Comparison of ENCODE assay signal across 28 cellular contexts in genomic region chr16:10753670-10754069, GRCh38. TPM values are rescaled to one million over a fixed set of nuclear protein-coding genes. Genes with fewer than 3 reads are reported as not detected.
DNase-seq lines count a peak whose midpoint lies in the region; ATAC-seq and TF ChIP-seq lines count a peak whose summit lies in the region.
"Had no signal": no experiment of that assay in that cellular context is flagged by ENCODE, and none has a peak within 500 bp of the region (broad histone marks: within the 10 kb centered on the region; RNA-seq: fewer than 3 reads in every experiment).

No MANE protein-coding gene starts in this region.

- no peaks in the 10 kb centered on the region for H4K20me1 ChIP-seq in OCI-LY1 (ENCODE audit: insufficient read depth, low read length)

- H3K9me2 ChIP-seq in OCI-LY1 (ENCODE audit: low read depth, low read length) = no peaks in the 10 kb centered on the region

- DNase-seq in stimulated activated naive CD8-positive, alpha-beta T cell treated with anti-CD3 and anti-CD28 coated beads, Interleukin-15, amount 100 ng/mL, for 72 hours = no peak
- no peak for DNase-seq in stimulated activated naive B cell treated with anti-CD40 and anti-IgM and Interleukin-4, amounts not matched to agents 10 μg/mL and 1 μg/mL and 100 μg/mL, for 72 hours
- no peak for DNase-seq in type B pancreatic cell (ENCODE audit: extremely low spot score, unreplicated experiment)
- DNase-seq in MV-4-11 (lab: John Stamatoyannopoulos, UW) = no peak
- DNase-seq in pons (ENCODE audit: low spot score) = no peak
- DNase-seq: activated CD4-positive, alpha-beta T cell treated with anti-CD3 and anti-CD28 coated beads for 1 hour; activated CD8-positive, alpha-beta memory T cell treated with anti-CD3 and anti-CD28 coated beads, Interleukin-2, amount 50 U/mL, for 48 hours; activated CD8-positive, alpha-beta T cell treated with anti-CD3 and anti-CD28 coated beads for 36 hours; COR-L47; DMS53; mammary epithelial cell; NCI-H1417; NCI-H2081; NCI-H524 treated with DMSO at 0.1 percent for 48 hours; SHP77; stimulated activated CD8-positive, alpha-beta memory T cell treated with anti-CD3 and anti-CD28 coated beads, Interleukin-4, amount 100 ng/mL, for 48 hours; T-helper 2 cell had no signal

- no peak overlapping the region for H3K4me3 ChIP-seq in OCI-LY1 (ENCODE audit: low read depth, low read length, poor library complexity, severe bottlenecking)
- H3K4me3 ChIP-seq: gastrocnemius medialis, transverse colon had no signal

- H3K79me2 ChIP-seq in OCI-LY1 (ENCODE audit: insufficient read depth, low read length) = no peaks in the 10 kb centered on the region

- no peaks in the 10 kb centered on the region for H3K9me3 ChIP-seq in OCI-LY1 (ENCODE audit: low read length)
- H3K9me3 ChIP-seq: gastrocnemius medialis, transverse colon had no signal

- H3F3A ChIP-seq in OCI-LY1 (ENCODE audit: insufficient read depth, low read length) = no peaks in the 10 kb centered on the region

- no peak overlapping the region for H3K9ac ChIP-seq in OCI-LY1 (ENCODE audit: low read length)

- no peak overlapping the region for H3K4me3 Mint-ChIP-seq in stimulated activated naive CD8-positive, alpha-beta T cell treated with anti-CD3 and anti-CD28 coated beads, Interleukin-15, Interleukin-2, amounts not matched to agents 100 ng/mL and 50 ng/mL, for 24 hours
- H3K4me3 Mint-ChIP-seq in stimulated activated naive CD8-positive, alpha-beta T cell treated with anti-CD3 and anti-CD28 coated beads, Interleukin-15, amount 100 ng/mL, for 72 hours = no peak overlapping the region
- peak overlapping the region; percentile 58 for H3K4me3 Mint-ChIP-seq in dendritic cell treated with granulocyte-macrophage colony-stimulating factor and Interleukin-4, amounts not matched to agents 40 ng/mL and 50 ng/mL, for 4 days
- H3K4me3 Mint-ChIP-seq in stimulated activated naive B cell treated with anti-CD40 and anti-IgM and Interleukin-4, amounts not matched to agents 10 μg/mL and 1 μg/mL and 100 μg/mL, for 72 hours = peak overlapping the region; percentile 76 to 82
- H3K4me3 Mint-ChIP-seq in type B pancreatic cell = no peak overlapping the region
- H3K4me3 Mint-ChIP-seq: activated CD8-positive, alpha-beta T cell treated with anti-CD3 and anti-CD28 coated beads for 36 hours; activated naive CD4-positive, alpha-beta T cell treated with anti-CD3 and anti-CD28 coated beads, Interleukin-2, amount 50 U/mL, for 24 hours had no signal

- peaks cover 14% of the 10 kb centered on the region for H3K4me1 ChIP-seq in OCI-LY1 (ENCODE audit: insufficient read depth, low read length, severe bottlenecking)
- H3K4me1 ChIP-seq: gastrocnemius medialis had no signal

- H3K27ac ChIP-seq in OCI-LY1 (ENCODE audit: low read depth, low read length, poor library complexity, severe bottlenecking) = no peak overlapping the region
- H3K27ac ChIP-seq: gastrocnemius medialis, transverse colon had no signal

- intact Hi-C loops in dendritic cell treated with granulocyte-macrophage colony-stimulating factor and Interleukin-4, amounts not matched to agents 40 ng/mL and 50 ng/mL, for 4 days (cut with micrococcal nuclease) = loop anchor here (1.0 to 5.0 kb wide), 3 partner anchors 8 to 164 kb away; no protein-coding TSS in a partner anchor

- peaks cover 24% of the 10 kb centered on the region for H3K36me3 ChIP-seq in OCI-LY1 (ENCODE audit: insufficient read depth, low read length)

- ATAC-seq in stimulated activated naive CD8-positive, alpha-beta T cell treated with anti-CD3 and anti-CD28 coated beads, Interleukin-15, amount 100 ng/mL, for 72 hours = no peak
- no peak for ATAC-seq in stimulated activated naive B cell treated with anti-CD40 and anti-IgM and Interleukin-4, amounts not matched to agents 10 μg/mL and 1 μg/mL and 100 μg/mL, for 72 hours (replicated peaks)
- ATAC-seq: activated CD8-positive, alpha-beta T cell treated with anti-CD3 and anti-CD28 coated beads for 36 hours; Panc1 had no signal

- H3K4me2 ChIP-seq in OCI-LY1 (ENCODE audit: low read length) = 0 out of 2 replicates have a peak overlapping the region, but pooled peaks have one; percentile 5

- H2AFZ ChIP-seq in OCI-LY1 (ENCODE audit: low read length) = no peak overlapping the region

- H3K36me3 Mint-ChIP-seq in stimulated activated naive CD8-positive, alpha-beta T cell treated with anti-CD3 and anti-CD28 coated beads, Interleukin-15, Interleukin-2, amounts not matched to agents 100 ng/mL and 50 ng/mL, for 24 hours (ENCODE audit: low read depth) = peaks cover 70% of the 10 kb centered on the region
- peaks cover 100% of the 10 kb centered on the region for H3K36me3 Mint-ChIP-seq in dendritic cell treated with granulocyte-macrophage colony-stimulating factor and Interleukin-4, amounts not matched to agents 40 ng/mL and 50 ng/mL, for 4 days (ENCODE audit: low read depth)
- peaks cover 68 to 77% of the 10 kb centered on the region in 2 donors for H3K36me3 Mint-ChIP-seq in stimulated activated naive B cell treated with anti-CD40 and anti-IgM and Interleukin-4, amounts not matched to agents 10 μg/mL and 1 μg/mL and 100 μg/mL, for 72 hours
- peaks cover 9% of the 10 kb centered on the region for H3K36me3 Mint-ChIP-seq in type B pancreatic cell

- TF ChIP-seq CTCF in OCI-LY1 (IDR thresholded peaks at IDR 0.05; ENCODE audit: low read length) (no peak), type B pancreatic cell (conservative IDR thresholded peaks at IDR 0.05) (no peak)

- no peaks in the 10 kb centered on the region for H3K27me3 Mint-ChIP-seq in stimulated activated naive CD8-positive, alpha-beta T cell treated with anti-CD3 and anti-CD28 coated beads, Interleukin-15, Interleukin-2, amounts not matched to agents 100 ng/mL and 50 ng/mL, for 24 hours
- no peaks in the 10 kb centered on the region for H3K27me3 Mint-ChIP-seq in stimulated activated naive CD8-positive, alpha-beta T cell treated with anti-CD3 and anti-CD28 coated beads, Interleukin-15, amount 100 ng/mL, for 72 hours
- H3K27me3 Mint-ChIP-seq in dendritic cell treated with granulocyte-macrophage colony-stimulating factor and Interleukin-4, amounts not matched to agents 40 ng/mL and 50 ng/mL, for 4 days = no peaks in the 10 kb centered on the region
- H3K27me3 Mint-ChIP-seq in stimulated activated naive B cell treated with anti-CD40 and anti-IgM and Interleukin-4, amounts not matched to agents 10 μg/mL and 1 μg/mL and 100 μg/mL, for 72 hours = no peaks in the 10 kb centered on the region
- H3K27me3 Mint-ChIP-seq in type B pancreatic cell = no peaks in the 10 kb centered on the region
- H3K27me3 Mint-ChIP-seq: activated CD8-positive, alpha-beta T cell treated with anti-CD3 and anti-CD28 coated beads for 36 hours; activated naive CD4-positive, alpha-beta T cell treated with anti-CD3 and anti-CD28 coated beads, Interleukin-2, amount 50 U/mL, for 24 hours had no signal

- peak overlapping the region; percentile 21 for H3K27ac Mint-ChIP-seq in stimulated activated naive CD8-positive, alpha-beta T cell treated with anti-CD3 and anti-CD28 coated beads, Interleukin-15, Interleukin-2, amounts not matched to agents 100 ng/mL and 50 ng/mL, for 24 hours
- H3K27ac Mint-ChIP-seq in stimulated activated naive CD8-positive, alpha-beta T cell treated with anti-CD3 and anti-CD28 coated beads, Interleukin-15, amount 100 ng/mL, for 72 hours = peak overlapping the region in 1 of 2 donors; percentile 19
- peak overlapping the region; percentile 96 for H3K27ac Mint-ChIP-seq in dendritic cell treated with granulocyte-macrophage colony-stimulating factor and Interleukin-4, amounts not matched to agents 40 ng/mL and 50 ng/mL, for 4 days
- peak overlapping the region; percentile 94 for H3K27ac Mint-ChIP-seq in stimulated activated naive B cell treated with anti-CD40 and anti-IgM and Interleukin-4, amounts not matched to agents 10 μg/mL and 1 μg/mL and 100 μg/mL, for 72 hours
- H3K27ac Mint-ChIP-seq in type B pancreatic cell = no peak overlapping the region
- H3K27ac Mint-ChIP-seq: activated CD8-positive, alpha-beta T cell treated with anti-CD3 and anti-CD28 coated beads for 36 hours; activated naive CD4-positive, alpha-beta T cell treated with anti-CD3 and anti-CD28 coated beads, Interleukin-2, amount 50 U/mL, for 24 hours had no signal

- no peaks in the 10 kb centered on the region for H3K9me3 Mint-ChIP-seq in stimulated activated naive CD8-positive, alpha-beta T cell treated with anti-CD3 and anti-CD28 coated beads, Interleukin-15, Interleukin-2, amounts not matched to agents 100 ng/mL and 50 ng/mL, for 24 hours
- H3K9me3 Mint-ChIP-seq in stimulated activated naive CD8-positive, alpha-beta T cell treated with anti-CD3 and anti-CD28 coated beads, Interleukin-15, amount 100 ng/mL, for 72 hours = no peaks in the 10 kb centered on the region
- H3K9me3 Mint-ChIP-seq in dendritic cell treated with granulocyte-macrophage colony-stimulating factor and Interleukin-4, amounts not matched to agents 40 ng/mL and 50 ng/mL, for 4 days = no peaks in the 10 kb centered on the region
- H3K9me3 Mint-ChIP-seq in stimulated activated naive B cell treated with anti-CD40 and anti-IgM and Interleukin-4, amounts not matched to agents 10 μg/mL and 1 μg/mL and 100 μg/mL, for 72 hours = no peaks in the 10 kb centered on the region
- no peaks in the 10 kb centered on the region for H3K9me3 Mint-ChIP-seq in type B pancreatic cell
- H3K9me3 Mint-ChIP-seq: activated CD8-positive, alpha-beta T cell treated with anti-CD3 and anti-CD28 coated beads for 36 hours; activated naive CD4-positive, alpha-beta T cell treated with anti-CD3 and anti-CD28 coated beads, Interleukin-2, amount 50 U/mL, for 24 hours had no signal

- no peaks in the 10 kb centered on the region for H3K27me3 ChIP-seq in OCI-LY1 (ENCODE audit: insufficient read depth, low read length)
- H3K27me3 ChIP-seq: gastrocnemius medialis, transverse colon had no signal

- peaks cover 45% of the 10 kb centered on the region for H3K4me1 Mint-ChIP-seq in stimulated activated naive CD8-positive, alpha-beta T cell treated with anti-CD3 and anti-CD28 coated beads, Interleukin-15, Interleukin-2, amounts not matched to agents 100 ng/mL and 50 ng/mL, for 24 hours (ENCODE audit: low read depth)
- H3K4me1 Mint-ChIP-seq in stimulated activated naive CD8-positive, alpha-beta T cell treated with anti-CD3 and anti-CD28 coated beads, Interleukin-15, amount 100 ng/mL, for 72 hours = peaks cover 29% of the 10 kb centered on the region
- H3K4me1 Mint-ChIP-seq in dendritic cell treated with granulocyte-macrophage colony-stimulating factor and Interleukin-4, amounts not matched to agents 40 ng/mL and 50 ng/mL, for 4 days (ENCODE audit: low read depth) = peaks cover 89% of the 10 kb centered on the region
- H3K4me1 Mint-ChIP-seq in stimulated activated naive B cell treated with anti-CD40 and anti-IgM and Interleukin-4, amounts not matched to agents 10 μg/mL and 1 μg/mL and 100 μg/mL, for 72 hours = peaks cover 52 to 71% of the 10 kb centered on the region in 2 donors
- H3K4me1 Mint-ChIP-seq in type B pancreatic cell (ENCODE audit: unreplicated experiment) = no peaks in the 10 kb centered on the region

RNA-seq across cellular contexts. Expression of gene NUBP1, which starts 10.0 kb away (rescaled TPM):
- 20.8 and 24.1 TPM in 2 replicates for total RNA-seq in type B pancreatic cell (ENCODE audit: low replicate concordance)

RNA-seq across cellular contexts. Expression of gene TEKT5, which starts 58.9 kb away (rescaled TPM):
- total RNA-seq in type B pancreatic cell (ENCODE audit: low replicate concordance) = 0.41 and 0.52 TPM in 2 replicates
- total RNA-seq: endothelial cell of umbilical vein, fibroblast of lung, gastrocnemius medialis, MCF 10A, right cardiac atrium had no signal

Comparison
In these comparisons a context has a peak if more than half of its experiments do, and no peak if none do; other contexts are left out.
1. H3K4me3 Mint-ChIP-seq: peak in dendritic cell treated with granulocyte-macrophage colony-stimulating factor and Interleukin-4, amounts not matched to agents 40 ng/mL and 50 ng/mL, for 4 days (single experiment) and stimulated activated naive B cell treated with anti-CD40 and anti-IgM and Interleukin-4, amounts not matched to agents 10 μg/mL and 1 μg/mL and 100 μg/mL, for 72 hours (2 of 2); none in stimulated activated naive CD8-positive, alpha-beta T cell treated with anti-CD3 and anti-CD28 coated beads, Interleukin-15, Interleukin-2, amounts not matched to agents 100 ng/mL and 50 ng/mL, for 24 hours (single experiment), stimulated activated naive CD8-positive, alpha-beta T cell treated with anti-CD3 and anti-CD28 coated beads, Interleukin-15, amount 100 ng/mL, for 72 hours (0 of 2) and type B pancreatic cell (single experiment).